Comparison of ENCODE assay signal across 19 cellular contexts in the genomic region with DNA sequence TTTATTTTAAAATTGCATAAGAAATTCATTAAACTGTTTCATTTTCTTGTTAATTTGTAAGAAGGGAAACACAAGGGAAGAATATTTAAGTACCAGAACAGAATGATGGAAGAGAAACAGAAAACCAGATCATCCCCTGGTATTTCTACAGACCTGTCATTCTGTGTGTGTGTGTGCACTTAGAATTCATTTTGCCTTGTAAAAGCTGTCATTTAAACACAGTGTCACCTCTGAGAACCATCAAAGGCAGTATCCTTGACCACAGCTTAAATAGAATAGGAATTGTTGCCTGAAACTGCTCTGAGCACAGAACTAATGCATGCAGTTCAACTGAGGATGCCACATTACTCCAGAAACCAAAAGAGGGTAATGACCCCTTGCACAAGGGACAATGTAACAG. TPM values are rescaled to one million over a fixed set of nuclear protein-coding genes. Genes with fewer than 3 reads are reported as not detected.
DNase-seq lines count a peak whose midpoint lies in the region; ATAC-seq, FAIRE-seq and TF ChIP-seq lines count a peak whose summit lies in the region.
"Had no signal": no experiment of that assay in that cellular context is flagged by ENCODE, and none has a peak within 500 bp of the region (broad histone marks: within the 10 kb centered on the region; RNA-seq: fewer than 3 reads in every experiment).

No MANE protein-coding gene starts in this region.

- H3K27me3 ChIP-seq in SK-N-SH (ENCODE audit: insufficient read depth) (no peaks in the 10 kb centered on the region), PC-3 (ENCODE audit: low read length) (no peaks in the 10 kb centered on the region), neural cell (ENCODE audit: insufficient read depth, low read depth, low read length) (no peaks in the 10 kb centered on the region)
- H3K27me3 ChIP-seq: BLaER1 had no signal

- no peak for FAIRE-seq in kidney (lab: Jason Lieb, UNC)
- FAIRE-seq: GM18507 had no signal

- intact Hi-C loops in PC-3 (cut with micrococcal nuclease), result loop anchor here (2.0 kb wide), 1 partner anchor 217 kb away; a partner anchor contains a TSS
- intact Hi-C loops in kidney (cut with DNase I), result no loop called here

- H3K4me3 ChIP-seq in SK-N-SH (ENCODE audit: low read depth in 2 of 2, low read length in 1 of 2) (no peak overlapping the region), PC-3 (ENCODE audit: low read length) (no peak overlapping the region), neural cell (ENCODE audit: low read length) (no peak overlapping the region), kidney (ENCODE audit: low read length in 2 of 2) (no peak overlapping the region)
- H3K4me3 ChIP-seq: BLaER1, GM23338 had no signal

- H4K20me1 ChIP-seq in SK-N-SH (ENCODE audit: insufficient read depth) (no peaks in the 10 kb centered on the region), PC-3 (ENCODE audit: low read length) (no peaks in the 10 kb centered on the region), neural cell (ENCODE audit: insufficient read depth) (no peaks in the 10 kb centered on the region)
- H4K20me1 ChIP-seq: BLaER1 had no signal

- TF ChIP-seq CTCF in SK-N-SH (IDR thresholded peaks at IDR 0.05) (no peak), PC-3 (conservative IDR thresholded peaks at IDR 0.05; ENCODE audit: low read depth, low read length) (no peak), neural cell (IDR thresholded peaks at IDR 0.05; ENCODE audit: poor library complexity, severe bottlenecking) (no peak), kidney (IDR thresholded peaks at IDR 0.05; ENCODE audit: borderline replicate concordance, extremely low read depth, insufficient read depth) (no peak)

- H3K79me2 ChIP-seq in SK-N-SH (ENCODE audit: insufficient read depth) (no peaks in the 10 kb centered on the region), PC-3 (ENCODE audit: low read length) (no peaks in the 10 kb centered on the region), neural cell (replicated peaks; ENCODE audit: insufficient read depth, low read length) (no peaks in the 10 kb centered on the region)

- H3K4me1 ChIP-seq in SK-N-SH (ENCODE audit: control insufficient read depth in 1 of 2, insufficient read depth in 2 of 2, low read depth in 1 of 2, low read length in 1 of 2) (no peaks in the 10 kb centered on the region; a peak in 2 of 4 replicates), PC-3 (ENCODE audit: insufficient read depth, low read length) (peaks cover 39% of the 10 kb centered on the region), kidney (ENCODE audit: control insufficient read depth in 1 of 2, insufficient read depth in 1 of 2, low read depth in 1 of 2, low read length in 2 of 2) (no peaks in the 10 kb centered on the region)
- H3K4me1 ChIP-seq: BLaER1 had no signal

- DNase-seq in SK-N-SH (no peak), PC-3 (no peak), kidney (no peak), SKM-1 treated with dmso at 0.1 percent for 144 hours (lab: John Stamatoyannopoulos, UW; ENCODE audit: unreplicated experiment) (no peak), SHP77 treated with DMSO at 0.1 percent for 48 hours (lab: John Stamatoyannopoulos, UW) (no peak)
- DNase-seq in effector CD8-positive, alpha-beta T cell (lab: John Stamatoyannopoulos, UW), result no peak
- DNase-seq: AML-193; Caco-2; CD8-positive, alpha-beta memory T cell; H9 had no signal

- POLR2A ChIA-PET in SK-N-SH (lab: Yijun Ruan, JAX), result no interaction called here
- POLR2A ChIA-PET in PC-3 (lab: Charles Lee; ENCODE audit: unreplicated experiment), result no interaction called here

- peak; percentile 28 for ATAC-seq in SK-N-SH treated with all-trans-retinoic acid at 6 μM for 48 hours
- no peak for ATAC-seq in PC-3
- ATAC-seq: GM23338 had no signal

- no peak overlapping the region for H2AFZ ChIP-seq in SK-N-SH (ENCODE audit: low read depth)
- no peak overlapping the region for H2AFZ ChIP-seq in PC-3 (ENCODE audit: low read length)
- no peak overlapping the region for H2AFZ ChIP-seq in neural cell (ENCODE audit: low read depth, low read length)
- H2AFZ ChIP-seq: GM23338 had no signal

- BruUV-seq in PC-3 (replicated peaks; lab: Mats Ljungman, UMichigan), result no TSS peak

- H3K9me3 ChIP-seq in SK-N-SH (no peaks in the 10 kb centered on the region), PC-3 (ENCODE audit: low read length) (no peaks in the 10 kb centered on the region), neural cell (ENCODE audit: low read length) (no peaks in the 10 kb centered on the region), kidney (ENCODE audit: control insufficient read depth in 1 of 2, low read length in 2 of 2) (no peaks in the 10 kb centered on the region)
- H3K9me3 ChIP-seq: BLaER1, Caco-2 had no signal

- no peak for TF ChIP-seq EP300 in SK-N-SH (IDR thresholded peaks at IDR 0.05; ENCODE audit: borderline replicate concordance in 1 of 2, low read depth in 1 of 2, low read length in 1 of 2)
- TF ChIP-seq EP300 in neural cell (conservative IDR thresholded peaks at IDR 0.05; ENCODE audit: poor library complexity, severe bottlenecking), result peak; percentile 53

- H3K27ac ChIP-seq in SK-N-SH (ENCODE audit: low read depth in 2 of 2, low read length in 1 of 2), result peak overlapping the region in 1 of 2 experiments; percentile 25; a peak in 1 of 4 replicates
- H3K27ac ChIP-seq in PC-3 (ENCODE audit: low read length), result peak overlapping the region; percentile 45
- H3K27ac ChIP-seq in neural cell (ENCODE audit: low read length), result no peak overlapping the region
- H3K27ac ChIP-seq in kidney (ENCODE audit: low read depth in 2 of 2, low read length in 2 of 2), result no peak overlapping the region
- H3K27ac ChIP-seq: 22Rv1, BLaER1, HL-60 had no signal

- no peaks in the 10 kb centered on the region for H3K9me2 ChIP-seq in SK-N-SH
- H3K9me2 ChIP-seq in PC-3 (replicated peaks; ENCODE audit: low read length), result no peaks in the 10 kb centered on the region
- H3K9me2 ChIP-seq in neural cell (ENCODE audit: insufficient read depth, low read length), result no peaks in the 10 kb centered on the region

- H3K36me3 ChIP-seq in SK-N-SH (replicated peaks in 1 of 2; ENCODE audit: control insufficient read depth in 1 of 2, insufficient read depth in 2 of 2, low read length in 1 of 2) (no peaks in the 10 kb centered on the region), PC-3 (ENCODE audit: low read depth, low read length) (no peaks in the 10 kb centered on the region), neural cell (ENCODE audit: insufficient read depth, low read length) (no peaks in the 10 kb centered on the region), kidney (ENCODE audit: control insufficient read depth in 1 of 2, insufficient read depth in 2 of 2, low read length in 2 of 2) (no peaks in the 10 kb centered on the region)
- H3K36me3 ChIP-seq: BLaER1 had no signal

- H3F3A ChIP-seq in SK-N-SH (replicated peaks; ENCODE audit: insufficient read depth) (no peaks in the 10 kb centered on the region), PC-3 (ENCODE audit: low read length, unreplicated experiment) (peaks cover 4% of the 10 kb centered on the region), neural cell (ENCODE audit: insufficient read depth, low read length, poor library complexity, severe bottlenecking) (no peaks in the 10 kb centered on the region)

- no peak overlapping the region for H3K4me2 ChIP-seq in SK-N-SH
- H3K4me2 ChIP-seq in PC-3 (ENCODE audit: low read length), result peak overlapping the region; percentile 61
- H3K4me2 ChIP-seq in neural cell (ENCODE audit: low read length), result no peak overlapping the region
- H3K4me2 ChIP-seq: BLaER1, GM23338 had no signal

- TF ChIP-seq RAD21 in SK-N-SH (IDR thresholded peaks at IDR 0.05; ENCODE audit: low read length), result no peak
- no peak for TF ChIP-seq RAD21 in neural cell (conservative IDR thresholded peaks at IDR 0.05)

- H3K9ac ChIP-seq in SK-N-SH, result no peak overlapping the region
- no peak overlapping the region for H3K9ac ChIP-seq in PC-3 (ENCODE audit: low read length)
- H3K9ac ChIP-seq in neural cell (ENCODE audit: low read length), result no peak overlapping the region
- no peak overlapping the region for H3K9ac ChIP-seq in kidney (ENCODE audit: low read length in 2 of 2)
- H3K9ac ChIP-seq: BLaER1 had no signal

- CTCF ChIA-PET in SK-N-SH (lab: Yijun Ruan, JAX) (interaction anchor here (1.1 kb wide), 1 partner anchor 348 kb away, joined by 5 read pairs; no protein-coding TSS in a partner anchor), PC-3 (lab: Charles Lee) (no interaction called here)

TF ChIP-seq in SK-N-SH treated with all-trans-retinoic acid at 6 μM for 48 hours, 23 proteins besides CTCF, POLR2A, EP300 and RAD21 (continues in another document):
- TF ChIP-seq OSR1 (CRISPR knock-in tag; IDR thresholded peaks at IDR 0.05) (no peak), ZFP3 (CRISPR knock-in tag; IDR thresholded peaks at IDR 0.05) (no peak), ZC3H10 (CRISPR knock-in tag; IDR thresholded peaks at IDR 0.05) (no peak), ZNF70 (CRISPR knock-in tag; IDR thresholded peaks at IDR 0.05) (no peak), ESRRG (CRISPR knock-in tag; IDR thresholded peaks at IDR 0.05) (no peak), TOX (CRISPR knock-in tag; IDR thresholded peaks at IDR 0.05; ENCODE audit: borderline replicate concordance) (no peak)

TF ChIP-seq in SK-N-SH, 30 proteins besides CTCF, POLR2A, EP300 and RAD21 (continues in another document):
- TF ChIP-seq RFX5 (IDR thresholded peaks at IDR 0.05; ENCODE audit: low read length) (no peak), TAF1 (IDR thresholded peaks at IDR 0.05; ENCODE audit: borderline replicate concordance, low read depth, low read length) (no peak)

RNA-seq across cellular contexts. Expression of a gene that starts 6.8 kb away (rescaled TPM):
- 0.15 and 0.31 TPM in 2 replicates for polyA plus RNA-seq in SK-N-SH (2012; rRNA removed)
- polyA plus RNA-seq in SK-N-SH (2012; cell fraction: cytosol; rRNA removed), result 0.34 and 0.46 TPM in 2 replicates
- polyA plus RNA-seq in SK-N-SH (2012; cell fraction: nucleus; rRNA removed), result 0.11 and 0.35 TPM in 2 replicates
- 0.75 and 1.2 TPM in 2 replicates for total RNA-seq in PC-3 (2014; rRNA removed)
- 0.05 and 0.12 TPM in 2 replicates for polyA plus RNA-seq in neural cell
- 2.4 and 3.5 TPM in 2 replicates for polyA minus RNA-seq in neural cell
- 5.9 TPM for total RNA-seq in kidney
- polyA plus RNA-seq in kidney (ENCODE audit: insufficient read depth, low read depth, low replicate concordance), result 2.0 TPM

RNA-seq across cellular contexts. Expression of a gene that starts 37.4 kb away (rescaled TPM):
- polyA plus RNA-seq in SK-N-SH (2012; rRNA removed) (0.13 and 0.81 TPM in 2 replicates), neural cell (0.24 and 0.52 TPM in 2 replicates), kidney (ENCODE audit: insufficient read depth, low read depth, low replicate concordance) (13.3 TPM)
- polyA plus RNA-seq in SK-N-SH (2012; cell fraction: cytosol; rRNA removed), result 0.58 and 0.71 TPM in 2 replicates
- 0.07 and 0.12 TPM in 2 replicates for polyA plus RNA-seq in SK-N-SH (2012; cell fraction: nucleus; rRNA removed)
- total RNA-seq in PC-3 (2014; rRNA removed) (0.22 and 0.63 TPM in 2 replicates), kidney (13.4 TPM)
- polyA minus RNA-seq in neural cell, result 0.35 and 0.73 TPM in 2 replicates
- total RNA-seq: A673; CD8-positive, alpha-beta memory T cell; Daoy; H9 had no signal
- polyA plus RNA-seq: CD8-positive, alpha-beta memory T cell had no signal
